ENCODE assay signal across 14 cellular contexts in genomic region chr4:8235224-8235623, GRCh38. TPM values are rescaled to one million over a fixed set of nuclear protein-coding genes. Genes with fewer than 3 reads are reported as not detected.
"Had no signal": no experiment of that assay in that cellular context is flagged by ENCODE, and none has a peak within 500 bp of the region (broad histone marks: within the 10 kb centered on the region; RNA-seq: fewer than 3 reads in every experiment).

No MANE protein-coding gene starts in this region.

- ATAC-seq: foreskin keratinocyte, upper lobe of right lung had no signal

- H3K4me3 ChIP-seq: coronary artery, sigmoid colon, upper lobe of right lung had no signal

- DNase-seq: activated CD4-positive, alpha-beta T cell treated with anti-CD3 and anti-CD28 coated beads, Interleukin-2, amount 50 U/mL, for 1 hour; activated CD4-positive, CD25-positive, alpha-beta regulatory T cell; activated naive CD4-positive, alpha-beta T cell treated with anti-CD3 and anti-CD28 coated beads, Interleukin-2, amount 50 U/mL, for 16 hours; activated T-cell treated with anti-CD3 and anti-CD28 coated beads, Interleukin-2, amount 50 U/mL, for 1 hour; central memory CD4-positive, alpha-beta T cell; effector CD4-positive, alpha-beta T cell; foreskin keratinocyte; head of caudate nucleus; sigmoid colon; stimulated activated CD4-positive, alpha-beta T cell treated with anti-CD3 and anti-CD28 coated beads, Interleukin-2, amount 100 ng/mL, for 24 hours; stimulated activated naive CD4-positive, alpha-beta T cell treated with Interleukin-2 at 50 U/mL for 16 hours; upper lobe of right lung had no signal

- H3K4me3 Mint-ChIP-seq: nephron had no signal

- H3K9me3 ChIP-seq: sigmoid colon, upper lobe of right lung had no signal

- H3K9me3 Mint-ChIP-seq: nephron had no signal

- H3K27ac Mint-ChIP-seq: nephron had no signal

- H3K36me3 ChIP-seq: sigmoid colon had no signal

- H3K27me3 ChIP-seq: foreskin keratinocyte, sigmoid colon, upper lobe of right lung had no signal

- H3K27ac ChIP-seq: coronary artery, foreskin keratinocyte, sigmoid colon, upper lobe of right lung had no signal

- H3K4me1 ChIP-seq: foreskin keratinocyte, sigmoid colon, upper lobe of right lung had no signal

RNA-seq across cellular contexts. Expression of gene HTRA3, which starts 34.3 kb away (rescaled TPM):
- total RNA-seq: foreskin keratinocyte had no signal
